In genomic region chr2:28588231-28588725, GRCh38 we compare ENCODE assay signal across 14 cellular contexts.
DNase-seq lines count a peak whose midpoint lies in the region; ATAC-seq, FAIRE-seq and TF ChIP-seq lines count a peak whose summit lies in the region.
"Had no signal": no experiment of that assay in that cellular context is flagged by ENCODE, and none has a peak within 500 bp of the region (broad histone marks: within the 10 kb centered on the region; RNA-seq: fewer than 3 reads in every experiment).

No MANE protein-coding gene starts in this region.

- H4K91ac ChIP-seq in IMR-90 (ENCODE audit: insufficient read depth, low read depth, low read length) (peak overlapping the region; percentile 58), trophoblast cell (ENCODE audit: low read depth, low read length) (no peak overlapping the region)

- no peak overlapping the region for H3K18ac ChIP-seq in IMR-90 (ENCODE audit: low read depth, low read length)
- H3K18ac ChIP-seq in trophoblast cell (ENCODE audit: low read length) = no peak overlapping the region

- H3K4me3 ChIP-seq in IMR-90 (ENCODE audit: insufficient read depth, low read depth, low read length) (no peak overlapping the region), K562 (no peak overlapping the region), trophoblast cell (ENCODE audit: low read depth, low read length) (no peak overlapping the region), SJCRH30 (no peak overlapping the region)
- H3K4me3 ChIP-seq: body of pancreas, pancreas, PC-9, tibial artery had no signal

- H3K56ac ChIP-seq in IMR-90 (ENCODE audit: extremely low read depth, insufficient read depth, low read length) = no peak overlapping the region

- H2AK5ac ChIP-seq in IMR-90 (ENCODE audit: low read depth, low read length) (peak overlapping the region; percentile 74), trophoblast cell (ENCODE audit: low read length) (no peak overlapping the region)

- no peak for TF ChIP-seq CTCF in IMR-90 (conservative IDR thresholded peaks at IDR 0.05; ENCODE audit: low read depth, low read length)
- no peak for TF ChIP-seq CTCF in K562 (IDR thresholded peaks at IDR 0.05 in 2 of 3, conservative IDR thresholded peaks at IDR 0.05 in 1 of 3; ENCODE audit: insufficient read depth in 2 of 3, low read depth in 1 of 3, low read length in 3 of 3)

- H3K36me3 ChIP-seq in IMR-90 (ENCODE audit: control insufficient read depth, insufficient read depth, low read length) (no peaks in the 10 kb centered on the region), K562 (ENCODE audit: control insufficient read depth, insufficient read depth, low read length) (no peaks in the 10 kb centered on the region), trophoblast cell (ENCODE audit: control insufficient read depth in 1 of 2, insufficient read depth in 2 of 2, low read length in 2 of 2) (no peaks in the 10 kb centered on the region), SJCRH30 (no peaks in the 10 kb centered on the region)
- H3K36me3 ChIP-seq: pancreas, tibial artery had no signal

- H3K27ac ChIP-seq in IMR-90 (ENCODE audit: insufficient read depth, low read length) (no peak overlapping the region), K562 (ENCODE audit: extremely low read depth, low read depth, low read length) (no peak overlapping the region), trophoblast cell (ENCODE audit: low read depth, low read length) (no peak overlapping the region), SJCRH30 (no peak overlapping the region)
- H3K27ac ChIP-seq: body of pancreas, pancreas, PC-9, tibial artery had no signal

- WGBS in IMR-90 (ENCODE audit: extremely low coverage in 2 of 2, insufficient read length in 1 of 2), 2 experiments = 55% methylated on average over 2 of the region's 5 CpGs; no CpG with 5 or more reads in 1 of the 2 experiments
- WGBS in K562 (ENCODE audit: insufficient coverage, low coverage, missing lambda C conversion rate) = 14% methylated on average over 5 of the region's 5 CpGs
- WGBS in trophoblast cell (ENCODE audit: extremely low coverage, insufficient coverage, insufficient read length) = no CpG with 5 or more reads among the region's 5 CpGs

- peak overlapping the region; percentile 25 for H2AFZ ChIP-seq in IMR-90 (replicated peaks; ENCODE audit: low read length, poor library complexity)
- peak overlapping the region; percentile 42; the same call in 1 of the 2 replicates for H2AFZ ChIP-seq in K562 (ENCODE audit: low read depth, low read length)
- no peak overlapping the region for H2AFZ ChIP-seq in trophoblast cell (ENCODE audit: insufficient read depth, low read length, poor library complexity)
- H2AFZ ChIP-seq: PC-9 had no signal

- peak overlapping the region; percentile 14 for H3K4ac ChIP-seq in IMR-90 (ENCODE audit: low read depth, low read length)
- H3K4ac ChIP-seq in trophoblast cell (ENCODE audit: low read depth, low read length) = no peak overlapping the region

- TF ChIP-seq RAD21 in IMR-90 (IDR thresholded peaks at IDR 0.05; ENCODE audit: low read length) = no peak
- no peak for TF ChIP-seq RAD21 in K562 (CRISPR knock-in tag; conservative IDR thresholded peaks at IDR 0.05 in 1 of 2, IDR thresholded peaks at IDR 0.05 in 1 of 2)

- H4K20me1 ChIP-seq in IMR-90 (ENCODE audit: insufficient read depth, low read length) (no peaks in the 10 kb centered on the region), K562 (replicated peaks; ENCODE audit: control insufficient read depth, insufficient read depth, low read length) (no peaks in the 10 kb centered on the region)

- H3K9me3 ChIP-seq in IMR-90 (ENCODE audit: control insufficient read depth, insufficient read depth, low read length) (no peaks in the 10 kb centered on the region), K562 (replicated peaks; ENCODE audit: control insufficient read depth, insufficient read depth, low read depth, low read length) (no peaks in the 10 kb centered on the region), trophoblast cell (ENCODE audit: insufficient read depth, low read depth, low read length) (no peaks in the 10 kb centered on the region), SJCRH30 (replicated peaks) (no peaks in the 10 kb centered on the region)
- H3K9me3 ChIP-seq: body of pancreas, pancreas, tibial artery had no signal

- no peak overlapping the region for H3K4me2 ChIP-seq in IMR-90 (ENCODE audit: low read depth, low read length)
- H3K4me2 ChIP-seq in K562 (ENCODE audit: insufficient read depth, low read length) = no peak overlapping the region
- H3K4me2 ChIP-seq in trophoblast cell (ENCODE audit: low read length) = no peak overlapping the region
- H3K4me2 ChIP-seq: PC-9 had no signal

- H2BK12ac ChIP-seq in trophoblast cell (ENCODE audit: low read length) = peak overlapping the region; percentile 5

- no peak overlapping the region for H4K12ac ChIP-seq in trophoblast cell (ENCODE audit: low read depth, low read length)

- TF ChIP-seq POLR2A in IMR-90 (IDR thresholded peaks at IDR 0.05; ENCODE audit: low read depth, low read length) = no peak
- no peak for TF ChIP-seq POLR2A in K562 (conservative IDR thresholded peaks at IDR 0.05)

- no peak overlapping the region for H3K9ac ChIP-seq in IMR-90 (ENCODE audit: low read depth, low read length)
- H3K9ac ChIP-seq in K562 (ENCODE audit: insufficient read depth in 1 of 2, low read depth in 2 of 2, low read length in 2 of 2) = no peak overlapping the region
- H3K9ac ChIP-seq in trophoblast cell (ENCODE audit: low read length) = no peak overlapping the region

- peak overlapping the region; percentile 65; the same call in 2 of the 3 replicates for H2BK15ac ChIP-seq in IMR-90 (ENCODE audit: low read depth, low read length)

- POLR2A ChIA-PET in IMR-90 (lab: Charles Lee; ENCODE audit: unreplicated experiment) (no interaction called here), K562 (lab: Yijun Ruan, JAX) (interaction anchor here (0.6 kb wide), 1 partner anchor 19 kb away, joined by 5 read pairs; no protein-coding TSS in a partner anchor)

- H3K79me2 ChIP-seq in K562 (ENCODE audit: control insufficient read depth, insufficient read depth, low read length) (no peaks in the 10 kb centered on the region), trophoblast cell (ENCODE audit: control insufficient read depth, insufficient read depth, low read length, poor library complexity) (peaks cover 2% of the 10 kb centered on the region)

- H3K9me1 ChIP-seq in IMR-90 (ENCODE audit: insufficient read depth, low read length) (peaks cover 13% of the 10 kb centered on the region), K562 (ENCODE audit: control insufficient read depth, insufficient read depth, low read length) (no peaks in the 10 kb centered on the region)

- H2BK120ac ChIP-seq in IMR-90 (ENCODE audit: low read depth, low read length) (peak overlapping the region; percentile 25; the same call in 1 of the 2 replicates), trophoblast cell (ENCODE audit: insufficient read depth, low read length, poor library complexity) (no peak overlapping the region)

- CTCF ChIA-PET in IMR-90 (lab: Yijun Ruan, JAX) (no interaction called here), K562 (lab: Yijun Ruan, JAX; ENCODE audit: low intra/inter-chr PET ratio) (no interaction called here)

- H3K27me3 ChIP-seq in IMR-90 (ENCODE audit: control insufficient read depth, insufficient read depth, low read length) = no peaks in the 10 kb centered on the region
- H3K27me3 ChIP-seq in K562 (ENCODE audit: control insufficient read depth in 2 of 2, insufficient read depth in 2 of 2, low read length in 2 of 2) = peaks cover 0 to 13% of the 10 kb centered on the region in 2 experiments; a peak in 3 of 5 replicates
- no peaks in the 10 kb centered on the region for H3K27me3 ChIP-seq in trophoblast cell (ENCODE audit: insufficient read depth, low read length)
- H3K27me3 ChIP-seq in SJCRH30 = no peaks in the 10 kb centered on the region
- H3K27me3 ChIP-seq: body of pancreas, pancreas, tibial artery had no signal

- H2AK9ac ChIP-seq in IMR-90 (replicated peaks; ENCODE audit: low read depth, low read length, poor library complexity) = no peak overlapping the region

- no peak overlapping the region for H4K5ac ChIP-seq in IMR-90 (ENCODE audit: low read depth, low read length)

- H2BK20ac ChIP-seq in IMR-90 (ENCODE audit: low read depth, low read length) = peak overlapping the region; percentile 38

- H4K8ac ChIP-seq in IMR-90 (ENCODE audit: low read depth in 2 of 2, low read length in 2 of 2) (peak overlapping the region in 1 of 2 experiments; percentile 24; a peak in 1 of 4 replicates), trophoblast cell (ENCODE audit: low read depth, low read length) (peak overlapping the region; percentile 14)

- DNase-seq in activated CD4-positive, alpha-beta T cell treated with anti-CD3 and anti-CD28 coated beads for 48 hours = peak; percentile 33
- no peak for DNase-seq in activated CD4-positive, alpha-beta T cell treated with anti-CD3 and anti-CD28 coated beads for 1 hour
- DNase-seq in IMR-90 = no peak
- no peak for DNase-seq in K562 (ENCODE audit: extremely low read depth in 1 of 4, low spot score in 3 of 4)
- DNase-seq in trophoblast cell = no peak
- DNase-seq in SJCRH30 = no peak
- DNase-seq in epidermal melanocyte (ENCODE audit: insufficient read length, low spot score) = no peak
- DNase-seq: kidney glomerular epithelial cell, NCI-H2081, pancreas, PC-9, tibial artery had no signal

- no peak for TF ChIP-seq EP300 in K562 (IDR thresholded peaks at IDR 0.05; ENCODE audit: low read length)

- in situ Hi-C loops in IMR-90 (cut with MboI; ENCODE audit: low sequenced_read_pairs) = loop anchor here (5.0 to 25.0 kb wide), 2 partner anchors 164 to 324 kb away; partner anchors contain the start of gene PPP1CB
- in situ Hi-C loops in K562 (cut with MboI) = loop anchor here (25.0 kb wide), 1 partner anchor 174 kb away; the partner anchor contains the start of gene PPP1CB

- no peak overlapping the region for H2BK5ac ChIP-seq in IMR-90 (ENCODE audit: low read depth, low read length, poor library complexity, severe bottlenecking)
- H2BK5ac ChIP-seq in trophoblast cell (ENCODE audit: low read depth, low read length, poor library complexity) = no peak overlapping the region

- intact Hi-C loops in IMR-90 (cut with micrococcal nuclease) = no loop called here
- intact Hi-C loops in K562 (cut with micrococcal nuclease) = loop anchor here (10.0 kb wide), 1 partner anchor 607 kb away; no protein-coding TSS in a partner anchor

- no peak for FAIRE-seq in K562 (lab: Jason Lieb, UNC)
- FAIRE-seq: pancreas had no signal

- H3K14ac ChIP-seq in IMR-90 (replicated peaks; ENCODE audit: low read depth, low read length) (peak overlapping the region; percentile 78; the same call in 1 of the 2 replicates), trophoblast cell (ENCODE audit: low read length) (no peak overlapping the region)

- BruUV-seq in IMR-90 (replicated peaks; lab: Mats Ljungman, UMichigan) (no TSS peak), K562 (replicated peaks; lab: Mats Ljungman, UMichigan) (no TSS peak)

- dilution Hi-C loops in IMR-90 (cut with HindIII; ENCODE audit: low sequenced_read_pairs, unreplicated experiment) = no loop called here

- ATAC-seq in IMR-90 (ENCODE audit: low read depth) (no peak), K562 (no peak), GM19463 (IDR thresholded peaks at IDR 0.05; ENCODE audit: unreplicated experiment) (no peak)
- ATAC-seq: body of pancreas had no signal

- H3K23ac ChIP-seq in IMR-90 (ENCODE audit: low read depth, low read length) (no peak overlapping the region), trophoblast cell (ENCODE audit: low read length) (no peak overlapping the region)

- H3K4me1 ChIP-seq in IMR-90 (ENCODE audit: control insufficient read depth, insufficient read depth, low read length) (peaks cover 11% of the 10 kb centered on the region), K562 (replicated peaks in 1 of 2; ENCODE audit: control insufficient read depth in 2 of 2, insufficient read depth in 2 of 2, low read length in 2 of 2) (peaks cover 17 to 20% of the 10 kb centered on the region in 2 experiments), trophoblast cell (ENCODE audit: control insufficient read depth in 1 of 2, insufficient read depth in 2 of 2, low read length in 2 of 2) (peaks cover 11 to 12% of the 10 kb centered on the region in 2 experiments), SJCRH30 (peaks cover 29% of the 10 kb centered on the region)
- H3K4me1 ChIP-seq: body of pancreas, pancreas had no signal

- 0 out of 4 replicates have a peak, but pooled peaks cover 0 to 8% of the 10 kb centered on the region in 2 experiments for H3K79me1 ChIP-seq in IMR-90 (ENCODE audit: low read depth in 1 of 2, low read length in 2 of 2)
- H3K79me1 ChIP-seq in trophoblast cell (ENCODE audit: low read length) = peaks cover 5% of the 10 kb centered on the region
